28 cellular contexts compared by ENCODE assay signal in the genomic region with DNA sequence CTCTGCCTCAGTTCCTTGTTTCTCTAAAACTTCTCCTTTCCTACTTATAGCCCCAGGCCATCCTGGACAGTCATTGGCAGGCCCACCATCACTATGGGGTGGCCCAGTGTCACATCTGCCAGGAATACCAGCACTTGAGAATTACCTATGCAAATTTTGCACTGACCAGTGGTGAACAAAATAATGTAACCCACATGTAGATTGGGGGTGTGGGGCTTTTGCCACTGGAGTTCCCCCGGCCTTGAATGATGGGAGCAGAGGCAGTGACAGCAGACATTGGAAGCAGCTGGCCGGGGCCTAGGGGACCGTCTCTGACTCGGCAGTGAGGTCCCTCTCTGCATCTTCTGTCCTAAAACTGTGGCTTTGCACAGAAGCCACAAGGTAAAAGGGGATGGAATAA.
"Had no signal": no experiment of that assay in that cellular context is flagged by ENCODE, and none has a peak within 500 bp of the region (broad histone marks: within the 10 kb centered on the region; RNA-seq: fewer than 3 reads in every experiment).

No MANE protein-coding gene starts in this region.

- H3K36me3 Mint-ChIP-seq: activated naive CD4-positive, alpha-beta T cell treated with anti-CD3 and anti-CD28 coated beads, Interleukin-2, amount 10 ng/mL, durations not matched to agents 7 days and 5 days had no signal

- H3K27ac Mint-ChIP-seq: activated CD4-positive, alpha-beta memory T cell treated with anti-CD3 and anti-CD28 coated beads, Interleukin-2, amount 10 ng/mL, durations not matched to agents 7 days and 5 days; activated CD4-positive, alpha-beta T cell treated with anti-CD3 and anti-CD28 coated beads for 36 hours; activated naive CD4-positive, alpha-beta T cell treated with anti-CD3 and anti-CD28 coated beads, Interleukin-2, amount 10 ng/mL, durations not matched to agents 7 days and 5 days; activated naive CD8-positive, alpha-beta T cell treated with anti-CD3 and anti-CD28 coated beads, Interleukin-2, amount 10 ng/mL, durations not matched to agents 7 days and 5 days; activated T-helper 17 cell treated with anti-CD3 and anti-CD28 coated beads, Interleukin-2, amount 50 U/mL, for 72 hours had no signal

- ATAC-seq: activated CD4-positive, alpha-beta T cell treated with anti-CD3 and anti-CD28 coated beads for 36 hours; activated T-helper 17 cell treated with anti-CD3 and anti-CD28 coated beads, Interleukin-2, amount 50 U/mL, for 72 hours had no signal

- H3K9me3 Mint-ChIP-seq: activated CD4-positive, alpha-beta memory T cell treated with anti-CD3 and anti-CD28 coated beads, Interleukin-2, amount 10 ng/mL, durations not matched to agents 7 days and 5 days; activated naive CD4-positive, alpha-beta T cell treated with anti-CD3 and anti-CD28 coated beads, Interleukin-2, amount 10 ng/mL, durations not matched to agents 7 days and 5 days; activated naive CD8-positive, alpha-beta T cell treated with anti-CD3 and anti-CD28 coated beads, Interleukin-2, amount 10 ng/mL, durations not matched to agents 7 days and 5 days; activated T-helper 17 cell treated with anti-CD3 and anti-CD28 coated beads, Interleukin-2, amount 50 U/mL, for 72 hours had no signal

- DNase-seq: activated CD4-positive, alpha-beta memory T cell treated with anti-CD3 and anti-CD28 coated beads, Interleukin-2, amount 10 ng/mL, durations not matched to agents 7 days and 5 days; activated CD4-positive, alpha-beta T cell treated with anti-CD3 and anti-CD28 coated beads for 36 hours; activated CD4-positive, alpha-beta T cell treated with anti-CD3 and anti-CD28 coated beads, Interleukin-2, amount 50 U/mL, for 1 hour; activated gamma-delta T cell; activated naive CD4-positive, alpha-beta T cell treated with anti-CD3 and anti-CD28 coated beads, Interleukin-2, amount 10 ng/mL, durations not matched to agents 7 days and 5 days; activated naive CD8-positive, alpha-beta T cell treated with anti-CD3 and anti-CD28 coated beads, Interleukin-2, amount 10 ng/mL, durations not matched to agents 7 days and 5 days; activated T-cell treated with anti-CD3 and anti-CD28 coated beads for 4 hours; activated T-cell treated with anti-CD3 and anti-CD28 coated beads, Interleukin-2, amount 50 U/mL, for 48 hours; anterior cingulate cortex; cerebellar nuclear complex; MV-4-11; NCI-H1092 treated with DMSO at 0.1 percent for 48 hours; NCI-H1417 treated with DMSO at 0.1 percent for 48 hours; NCI-H1694; NCI-H2029; NCI-H2107; NCI-H2171 treated with DMSO at 0.1 percent for 48 hours; NCI-H345; NCI-H510A; NCI-H526 treated with DMSO at 0.1 percent for 48 hours; NCI-H82; Right ventricle myocardium superior; SK-N-SH; T-helper 1 cell had no signal

- H3K27me3 Mint-ChIP-seq: activated CD4-positive, alpha-beta memory T cell treated with anti-CD3 and anti-CD28 coated beads, Interleukin-2, amount 10 ng/mL, durations not matched to agents 7 days and 5 days; activated CD4-positive, alpha-beta T cell treated with anti-CD3 and anti-CD28 coated beads for 36 hours; activated naive CD4-positive, alpha-beta T cell treated with anti-CD3 and anti-CD28 coated beads, Interleukin-2, amount 10 ng/mL, durations not matched to agents 7 days and 5 days; activated naive CD8-positive, alpha-beta T cell treated with anti-CD3 and anti-CD28 coated beads, Interleukin-2, amount 10 ng/mL, durations not matched to agents 7 days and 5 days; activated T-helper 17 cell treated with anti-CD3 and anti-CD28 coated beads, Interleukin-2, amount 50 U/mL, for 72 hours had no signal

- H3K4me3 Mint-ChIP-seq: activated CD4-positive, alpha-beta memory T cell treated with anti-CD3 and anti-CD28 coated beads, Interleukin-2, amount 10 ng/mL, durations not matched to agents 7 days and 5 days; activated CD4-positive, alpha-beta T cell treated with anti-CD3 and anti-CD28 coated beads for 36 hours; activated naive CD4-positive, alpha-beta T cell treated with anti-CD3 and anti-CD28 coated beads, Interleukin-2, amount 10 ng/mL, durations not matched to agents 7 days and 5 days; activated naive CD8-positive, alpha-beta T cell treated with anti-CD3 and anti-CD28 coated beads, Interleukin-2, amount 10 ng/mL, durations not matched to agents 7 days and 5 days; activated T-helper 17 cell treated with anti-CD3 and anti-CD28 coated beads, Interleukin-2, amount 50 U/mL, for 72 hours had no signal

- H3K27ac ChIP-seq: adrenal gland, SJCRH30, VCaP had no signal
